In the genomic region with DNA sequence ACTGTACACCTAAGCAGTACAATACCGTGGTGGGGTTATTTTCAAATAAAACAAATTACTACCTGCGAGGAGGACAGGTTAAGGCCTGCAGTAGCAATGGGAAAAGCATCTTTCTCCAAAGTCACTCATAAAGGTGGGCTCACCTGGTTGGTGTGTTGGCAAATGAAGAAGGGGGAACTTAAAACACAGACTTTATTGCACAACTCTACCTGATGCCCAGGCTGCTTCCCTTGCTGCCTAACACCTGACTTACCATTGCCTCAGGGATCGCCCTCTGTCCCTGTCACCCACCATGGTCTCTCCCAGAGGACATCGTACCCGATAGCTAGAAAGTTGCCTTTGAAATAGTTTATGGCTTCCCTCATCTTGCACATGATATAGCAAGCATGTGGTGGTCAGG, we compare ENCODE assay signal across 1 cellular context.
TF ChIP-seq lines count a peak whose summit lies in the region.

No MANE protein-coding gene starts in this region.

TF ChIP-seq in HepG2, 621 proteins besides CTCF, POLR2A, EP300 and RAD21:
- peak; percentile 84 for TF ChIP-seq RBM22 (optimal IDR thresholded peaks at IDR 0.05; ENCODE audit: low read length)
- peak; percentile 79; the same call in 1 of the 2 replicates for TF ChIP-seq CEBPB (IDR thresholded peaks at IDR 0.05; ENCODE audit: borderline replicate concordance, low read depth, low read length)
- TF ChIP-seq GFI1 (CRISPR knock-in tag; IDR thresholded peaks at IDR 0.05; ENCODE audit: borderline replicate concordance) = no peak
